24 cellular contexts compared by ENCODE assay signal in genomic region chr7:28867181-28867580, GRCh38.
A peak's percentile ranks its signal among the peaks of the same experiment; 100 is the strongest.
DNase-seq lines count a peak whose midpoint lies in the region; ATAC-seq and TF ChIP-seq lines count a peak whose summit lies in the region.
"Had no signal": no experiment of that assay in that cellular context is flagged by ENCODE, and none has a peak within 500 bp of the region (broad histone marks: within the 10 kb centered on the region; RNA-seq: fewer than 3 reads in every experiment).

No MANE protein-coding gene starts in this region.

- peak overlapping the region; percentile 0 for H2AK5ac ChIP-seq in mesenchymal stem cell (ENCODE audit: low read length, severe bottlenecking)

- no peak overlapping the region for H4K8ac ChIP-seq in mesenchymal stem cell (ENCODE audit: low read length)

- H2AFZ ChIP-seq in mesenchymal stem cell (ENCODE audit: low read depth, low read length), result no peak overlapping the region

- peaks cover 22% of the 10 kb centered on the region for H3K4me1 ChIP-seq in HEK293 (ENCODE audit: control insufficient read depth, insufficient read depth, low read length)
- H3K4me1 ChIP-seq in mesenchymal stem cell (ENCODE audit: control insufficient read depth, insufficient read depth, low read depth, low read length), result peaks cover 12% of the 10 kb centered on the region
- no peaks in the 10 kb centered on the region for H3K4me1 ChIP-seq in transverse colon
- H3K4me1 ChIP-seq: BE2C, BLaER1 had no signal

- H3K9ac ChIP-seq in mesenchymal stem cell (ENCODE audit: low read length), result no peak overlapping the region
- H3K9ac ChIP-seq: BLaER1 had no signal

- no peak overlapping the region for H2BK15ac ChIP-seq in mesenchymal stem cell (ENCODE audit: low read depth, poor library complexity, severe bottlenecking)

- H3K23ac ChIP-seq in mesenchymal stem cell (ENCODE audit: low read length in 2 of 2), result no peak overlapping the region

- POLR2A ChIA-PET in HEK293 (lab: Yijun Ruan, JAX), result no interaction called here

- no peak overlapping the region for H3K4ac ChIP-seq in mesenchymal stem cell (ENCODE audit: low read depth in 1 of 2, low read length in 2 of 2)

- H3K36me3 ChIP-seq in HEK293 (ENCODE audit: control insufficient read depth in 2 of 2, insufficient read depth in 1 of 2, low read length in 2 of 2) (no peaks in the 10 kb centered on the region), mesenchymal stem cell (ENCODE audit: control insufficient read depth in 1 of 2, insufficient read depth in 2 of 2, low read depth in 1 of 2, low read length in 2 of 2) (no peaks in the 10 kb centered on the region), transverse colon (no peaks in the 10 kb centered on the region)
- H3K36me3 ChIP-seq: BE2C, BLaER1 had no signal

- H3K79me1 ChIP-seq in mesenchymal stem cell (replicated peaks; ENCODE audit: low read length, poor library complexity, severe bottlenecking), result no peaks in the 10 kb centered on the region

- TF ChIP-seq CTCF in HEK293 (tag by site-specific recombination; IDR thresholded peaks at IDR 0.05), result no peak
- no peak for TF ChIP-seq CTCF in transverse colon (IDR thresholded peaks at IDR 0.05)

- CTCF ChIA-PET in HEK293 (lab: Yijun Ruan, JAX), result interaction anchor here (1.6 kb wide), 1 partner anchor 12 kb away, joined by 5 read pairs; no protein-coding TSS in a partner anchor

- ATAC-seq in HG02763 (IDR thresholded peaks at IDR 0.05; ENCODE audit: unreplicated experiment), result no peak
- ATAC-seq: GM12878 had no signal

- H3K18ac ChIP-seq in mesenchymal stem cell (ENCODE audit: low read depth in 1 of 2, low read length in 2 of 2), result no peak overlapping the region

- no peak overlapping the region for H3K4me3 ChIP-seq in HEK293 (ENCODE audit: low read depth, low read length)
- no peak overlapping the region for H3K4me3 ChIP-seq in mesenchymal stem cell (ENCODE audit: insufficient read depth in 1 of 2, low read depth in 1 of 2, low read length in 2 of 2)
- no peak overlapping the region for H3K4me3 ChIP-seq in transverse colon
- H3K4me3 ChIP-seq: BLaER1, GM12878 had no signal

- no peak overlapping the region for H2BK5ac ChIP-seq in mesenchymal stem cell (ENCODE audit: low read depth, low read length, poor library complexity, severe bottlenecking)

- H2BK12ac ChIP-seq in mesenchymal stem cell (ENCODE audit: low read length in 2 of 2), result no peak overlapping the region

- no peak for TF ChIP-seq EP300 in transverse colon (IDR thresholded peaks at IDR 0.05; ENCODE audit: low read depth)

- in situ Hi-C loops in transverse colon (cut with MboI; ENCODE audit: low pct_ligation_motif_present in 1 of 4, low pct_unique_long_range_greater_than_20kb in 1 of 4, low sequenced_read_pairs in 3 of 4), result loop anchor here in 1 of 4 donors (25.0 kb wide), 1 partner anchor 580 kb away; no protein-coding TSS in a partner anchor

- H3K27ac ChIP-seq in HEK293 (ENCODE audit: extremely low read depth, low read depth, low read length), result no peak overlapping the region
- H3K27ac ChIP-seq in mesenchymal stem cell (ENCODE audit: low read length, poor library complexity, severe bottlenecking), result no peak overlapping the region
- no peak overlapping the region for H3K27ac ChIP-seq in transverse colon
- H3K27ac ChIP-seq: BLaER1 had no signal

- intact Hi-C loops in transverse colon (cut with DNase I; ENCODE audit: low total_unique reads), result no loop called here

- H3K14ac ChIP-seq in mesenchymal stem cell (ENCODE audit: low read length in 2 of 2), result no peak overlapping the region

- peak; percentile 53 for DNase-seq in fibroblast of gingiva (ENCODE audit: low read depth)
- no peak for DNase-seq in mesenchymal stem cell
- DNase-seq in inferior parietal cortex (ENCODE audit: extremely low spot score), result no peak
- no peak for DNase-seq in NCI-H510A (lab: John Stamatoyannopoulos, UW)
- DNase-seq in transverse colon, result no peak
- DNase-seq: 8988T; ACHN; BE2C; C1 segment of cervical spinal cord; CD4-positive, alpha-beta memory T cell; CD4-positive, CD25-positive, alpha-beta regulatory T cell; CD8-positive, alpha-beta memory T cell; COR-L47; DMS 273 treated with DMSO at 0.1 percent for 48 hours; DMS153; DMS53; DMS79; DND-41; EL; GDM1 had no signal

- no peak overlapping the region for H4K91ac ChIP-seq in mesenchymal stem cell (ENCODE audit: low read length)

- no peak for TF ChIP-seq POLR2A in transverse colon (IDR thresholded peaks at IDR 0.05)

- WGBS in mesenchymal stem cell, result 93% methylated on average over 2 of the region's 4 CpGs
- WGBS in transverse colon (ENCODE audit: low coverage in 1 of 2), 2 donors, result 83 to 87% methylated on average over 4 of the region's 4 CpGs

- no peaks in the 10 kb centered on the region for H3K27me3 ChIP-seq in mesenchymal stem cell (ENCODE audit: control insufficient read depth in 1 of 2, insufficient read depth in 1 of 2, low read length in 2 of 2)
- peaks cover 13% of the 10 kb centered on the region for H3K27me3 ChIP-seq in transverse colon
- H3K27me3 ChIP-seq: BE2C, BLaER1 had no signal

- H2BK120ac ChIP-seq in mesenchymal stem cell (ENCODE audit: low read depth, low read length), result no peak overlapping the region

- H3K9me3 ChIP-seq in HEK293 (ENCODE audit: control insufficient read depth, insufficient read depth, low read depth, low read length) (no peaks in the 10 kb centered on the region), mesenchymal stem cell (ENCODE audit: control insufficient read depth, low read length) (no peaks in the 10 kb centered on the region), transverse colon (no peaks in the 10 kb centered on the region)
- H3K9me3 ChIP-seq: BE2C, BLaER1 had no signal

- no peak overlapping the region for H3K4me2 ChIP-seq in mesenchymal stem cell (ENCODE audit: low read length, poor library complexity, severe bottlenecking)
- H3K4me2 ChIP-seq: BLaER1 had no signal

TF ChIP-seq in HEK293, 187 proteins besides CTCF, POLR2A, EP300 and RAD21:
- no peak for TF ChIP-seq ZSCAN30 (tag by site-specific recombination; IDR thresholded peaks at IDR 0.05)
- no peak for TF ChIP-seq ZNF580 (tag by site-specific recombination; IDR thresholded peaks at IDR 0.05)
- TF ChIP-seq ZBTB20 (tag by site-specific recombination; IDR thresholded peaks at IDR 0.05), result no peak
- no peak for TF ChIP-seq TCF7L2 (IDR thresholded peaks at IDR 0.05; ENCODE audit: borderline replicate concordance, low read depth, low read length)
- TF ChIP-seq ZNF664 (tag by site-specific recombination; IDR thresholded peaks at IDR 0.05), result peak; percentile 13; the same call in 1 of the 2 replicates
- TF ChIP-seq ZBTB44 (tag by site-specific recombination; IDR thresholded peaks at IDR 0.05), result no peak
- TF ChIP-seq ZNF629 (tag by site-specific recombination; IDR thresholded peaks at IDR 0.05), result no peak
